In the genomic region with DNA sequence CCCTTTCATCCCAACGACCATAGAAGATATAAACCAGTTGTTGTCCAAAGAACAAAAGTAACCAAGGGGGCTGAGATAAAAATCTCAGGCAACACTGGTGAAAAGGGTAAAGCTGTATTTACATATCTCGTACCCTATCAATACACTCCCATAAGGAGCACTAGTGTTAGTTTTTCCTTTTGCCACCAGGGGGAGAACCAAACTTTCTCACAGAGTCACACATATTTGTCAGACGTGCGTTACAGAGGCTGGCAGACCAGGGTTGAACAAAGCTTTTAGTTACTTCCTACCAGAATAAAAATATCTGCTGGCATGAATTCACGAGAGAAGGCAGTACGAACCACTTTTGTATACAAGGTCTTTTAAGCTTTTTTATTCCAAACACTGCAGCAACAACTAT, we compare ENCODE assay signal across 9 cellular contexts.
DNase-seq lines count a peak whose midpoint lies in the region; ATAC-seq, FAIRE-seq and TF ChIP-seq lines count a peak whose summit lies in the region.
"Had no signal": no experiment of that assay in that cellular context is flagged by ENCODE, and none has a peak within 500 bp of the region (broad histone marks: within the 10 kb centered on the region; RNA-seq: fewer than 3 reads in every experiment).

No MANE protein-coding gene starts in this region.

- no peaks in the 10 kb centered on the region for H3K36me3 ChIP-seq in mammary epithelial cell (ENCODE audit: insufficient read depth, low read length)
- H3K36me3 ChIP-seq: SJSA1 had no signal

- no peaks in the 10 kb centered on the region for H3K27me3 ChIP-seq in mammary epithelial cell (ENCODE audit: insufficient read depth, low read length)
- H3K27me3 ChIP-seq: SJSA1 had no signal

- no peak overlapping the region for H3K9ac ChIP-seq in mammary epithelial cell (ENCODE audit: insufficient read depth, low read length)

- H3K9me3 ChIP-seq in mammary epithelial cell (replicated peaks; ENCODE audit: insufficient read depth, low read length) = no peaks in the 10 kb centered on the region
- H3K9me3 ChIP-seq: SJSA1 had no signal

- peak; percentile 64 for TF ChIP-seq CTCF in CD14-positive monocyte (IDR thresholded peaks at IDR 0.05)
- peak; percentile 53 to 62 for TF ChIP-seq CTCF in mammary epithelial cell (conservative IDR thresholded peaks at IDR 0.05 in 1 of 2, IDR thresholded peaks at IDR 0.05 in 1 of 2; ENCODE audit: extremely low read depth in 1 of 2, insufficient read depth in 1 of 2, low read depth in 1 of 2, low read length in 2 of 2)

- WGBS in mammary epithelial cell (ENCODE audit: low coverage, missing lambda C conversion rate) = 3% methylated on average over 6 of the region's 6 CpGs

- no TSS peak for BruUV-seq in mammary epithelial cell (replicated peaks; lab: Mats Ljungman, UMichigan)

- H3K27me3 Mint-ChIP-seq in CD14-positive monocyte (ENCODE audit: low read depth in 3 of 3) = no peaks in the 10 kb centered on the region
- H3K27me3 Mint-ChIP-seq in activated T-cell treated with anti-CD3 and anti-CD28 coated beads, Interleukin-2, amount 50 U/mL, for 4 hours (ENCODE audit: low read depth) = no peaks in the 10 kb centered on the region

- H3K36me3 Mint-ChIP-seq in CD14-positive monocyte = no peaks in the 10 kb centered on the region
- H3K36me3 Mint-ChIP-seq in activated T-cell treated with anti-CD3 and anti-CD28 coated beads, Interleukin-2, amount 50 U/mL, for 4 hours (ENCODE audit: insufficient read depth) = no peaks in the 10 kb centered on the region

- in situ Hi-C loops in mammary epithelial cell (cut with MboI; ENCODE audit: low sequenced_read_pairs in 2 of 2) = no loop called here

- H3K9me3 Mint-ChIP-seq in CD14-positive monocyte = no peaks in the 10 kb centered on the region
- H3K9me3 Mint-ChIP-seq in activated T-cell treated with anti-CD3 and anti-CD28 coated beads, Interleukin-2, amount 50 U/mL, for 4 hours = peaks cover 4% of the 10 kb centered on the region

- H3K4me3 Mint-ChIP-seq in CD14-positive monocyte = no peak overlapping the region
- no peak overlapping the region for H3K4me3 Mint-ChIP-seq in activated T-cell treated with anti-CD3 and anti-CD28 coated beads, Interleukin-2, amount 50 U/mL, for 4 hours

- ATAC-seq in HG02884 (IDR thresholded peaks at IDR 0.05; ENCODE audit: unreplicated experiment) (peak; percentile 81), left lobe of liver (peak; percentile 88)
- ATAC-seq in activated T-cell treated with anti-CD3 and anti-CD28 coated beads, Interleukin-2, amount 50 U/mL, for 4 hours = no peak

- no peaks in the 10 kb centered on the region for H3K4me1 ChIP-seq in mammary epithelial cell (ENCODE audit: insufficient read depth, low read length)
- H3K4me1 ChIP-seq: SJSA1 had no signal

- H2AFZ ChIP-seq in mammary epithelial cell (ENCODE audit: low read depth, low read length) = no peak overlapping the region

- H4K20me1 ChIP-seq in mammary epithelial cell (ENCODE audit: insufficient read depth, low read length) = no peaks in the 10 kb centered on the region

- peak overlapping the region in 2 of 7 donors; percentile 58 to 63 for H3K27ac Mint-ChIP-seq in CD14-positive monocyte

- no peak overlapping the region for H3K4me2 ChIP-seq in mammary epithelial cell (ENCODE audit: insufficient read depth, low read depth, low read length)

- no peaks in the 10 kb centered on the region for H3K79me2 ChIP-seq in mammary epithelial cell (ENCODE audit: insufficient read depth, low read length)

- peaks cover 7% of the 10 kb centered on the region for H3K4me1 Mint-ChIP-seq in CD14-positive monocyte
- H3K4me1 Mint-ChIP-seq in activated T-cell treated with anti-CD3 and anti-CD28 coated beads, Interleukin-2, amount 50 U/mL, for 4 hours (ENCODE audit: low read depth) = no peaks in the 10 kb centered on the region

- dilution Hi-C loops in mammary epithelial cell (cut with HindIII; ENCODE audit: low sequenced_read_pairs) = no loop called here

- DNase-seq in CD14-positive monocyte (ENCODE audit: low spot score) (no peak), GM18507 (ENCODE audit: extremely low spot score, insufficient read length, low read depth) (no peak), NCI-H2227 treated with DMSO at 0.1 percent for 48 hours (lab: John Stamatoyannopoulos, UW) (peak; percentile 13), mammary epithelial cell (peak; percentile 38), left lobe of liver (ENCODE audit: low spot score) (peak; percentile 37), ureter (ENCODE audit: low spot score) (peak; percentile 64)
- DNase-seq in activated T-cell treated with anti-CD3 and anti-CD28 coated beads, Interleukin-2, amount 50 U/mL, for 4 hours = no peak

- H3K27ac ChIP-seq in mammary epithelial cell (ENCODE audit: insufficient read depth, low read depth, low read length) = no peak overlapping the region
- H3K27ac ChIP-seq: SJSA1 had no signal

- CTCF ChIA-PET in mammary epithelial cell (lab: Charles Lee; ENCODE audit: low non-redundant PET) = interaction anchor here (0.6 kb wide), 2 partner anchors 143 to 150 kb away, joined by 3 read pairs; no protein-coding TSS in a partner anchor

- intact Hi-C loops in CD14-positive monocyte (cut with micrococcal nuclease) (no loop called here), mammary epithelial cell (cut with micrococcal nuclease) (loop anchor here (1.0 to 10.0 kb wide), 3 partner anchors 150 to 393 kb away; no protein-coding TSS in a partner anchor)

- H3K4me3 ChIP-seq in mammary epithelial cell (replicated peaks in 1 of 3; ENCODE audit: insufficient read depth in 1 of 3, low read depth in 2 of 3, low read length in 3 of 3) = no peak overlapping the region
- H3K4me3 ChIP-seq: SJSA1 had no signal

- FAIRE-seq in GM18507 (lab: Jason Lieb, UNC) = peak; percentile 83

Comparison
In these comparisons a context has a peak if more than half of its experiments do, and no peak if none do; other contexts are left out.
1. DNase-seq: peak in NCI-H2227 treated with DMSO at 0.1 percent for 48 hours (single experiment), mammary epithelial cell (single experiment), left lobe of liver (single experiment) and ureter (single experiment); none in CD14-positive monocyte (single experiment), GM18507 (single experiment) and activated T-cell treated with anti-CD3 and anti-CD28 coated beads, Interleukin-2, amount 50 U/mL, for 4 hours (single experiment).
2. ATAC-seq: peak in HG02884 (single experiment) and left lobe of liver (single experiment); none in activated T-cell treated with anti-CD3 and anti-CD28 coated beads, Interleukin-2, amount 50 U/mL, for 4 hours (0 of 2).